In genomic region chr15:58528197-58528870, GRCh38 we compare ENCODE assay signal across 12 cellular contexts.
DNase-seq lines count a peak whose midpoint lies in the region; ATAC-seq and TF ChIP-seq lines count a peak whose summit lies in the region.
"Had no signal": no experiment of that assay in that cellular context is flagged by ENCODE, and none has a peak within 500 bp of the region (broad histone marks: within the 10 kb centered on the region; RNA-seq: fewer than 3 reads in every experiment).

No MANE protein-coding gene starts in this region.

- DNase-seq in activated effector memory CD4-positive, alpha-beta T cell treated with anti-CD3 and anti-CD28 coated beads, Interleukin-2, amount 50 U/mL, for 16 hours: peak; percentile 21
- no peak for DNase-seq in activated effector memory CD4-positive, alpha-beta T cell treated with Interleukin-2 at 50 U/mL for 16 hours
- DNase-seq in fibroblast of the aortic adventitia (ENCODE audit: low read depth): peak; percentile 87
- DNase-seq in lower lobe of right lung: no peak
- no peak for DNase-seq in activated naive CD4-positive, alpha-beta T cell treated with anti-CD3 and anti-CD28 coated beads, Interleukin-2, amount 50 U/mL, for 72 hours (ENCODE audit: low spot score in 2 of 2)
- DNase-seq in coronary artery (ENCODE audit: low spot score): no peak
- no peak for DNase-seq in ascending aorta (ENCODE audit: low spot score in 2 of 2)
- DNase-seq: activated T-cell treated with anti-CD3 and anti-CD28 coated beads, Interleukin-2, amount 50 U/mL, for 4 hours; cerebellar nuclear complex had no signal

- H3K4me1 ChIP-seq in lower lobe of right lung: peaks cover 32% of the 10 kb centered on the region
- H3K4me1 ChIP-seq in ascending aorta: peaks cover 9 to 42% of the 10 kb centered on the region in 2 donors

- ATAC-seq in lower lobe of right lung (peak; percentile 45 to 63), HG03457 (IDR thresholded peaks at IDR 0.05; ENCODE audit: unreplicated experiment) (no peak)
- ATAC-seq in activated naive CD4-positive, alpha-beta T cell treated with anti-CD3 and anti-CD28 coated beads, Interleukin-2, amount 50 U/mL, for 72 hours: no peak
- ATAC-seq: activated T-cell treated with anti-CD3 and anti-CD28 coated beads, Interleukin-2, amount 50 U/mL, for 4 hours; K562; Panc1 had no signal

- H3K9me3 Mint-ChIP-seq in activated naive CD4-positive, alpha-beta T cell treated with anti-CD3 and anti-CD28 coated beads, Interleukin-2, amount 50 U/mL, for 72 hours: no peaks in the 10 kb centered on the region
- H3K9me3 Mint-ChIP-seq: activated T-cell treated with anti-CD3 and anti-CD28 coated beads, Interleukin-2, amount 50 U/mL, for 4 hours had no signal

- H3K4me3 ChIP-seq in fibroblast of the aortic adventitia (ENCODE audit: low read depth, low read length): no peak overlapping the region
- no peak overlapping the region for H3K4me3 ChIP-seq in lower lobe of right lung
- H3K4me3 ChIP-seq in coronary artery: no peak overlapping the region
- no peak overlapping the region for H3K4me3 ChIP-seq in ascending aorta
- H3K4me3 ChIP-seq: K562 had no signal

- no peaks in the 10 kb centered on the region for H3K36me3 Mint-ChIP-seq in activated naive CD4-positive, alpha-beta T cell treated with anti-CD3 and anti-CD28 coated beads, Interleukin-2, amount 50 U/mL, for 72 hours

- TF ChIP-seq CTCF in fibroblast of the aortic adventitia (IDR thresholded peaks at IDR 0.05; ENCODE audit: insufficient read depth, low read length): no peak
- TF ChIP-seq CTCF in lower lobe of right lung (IDR thresholded peaks at IDR 0.05): no peak
- no peak for TF ChIP-seq CTCF in coronary artery (IDR thresholded peaks at IDR 0.05)
- no peak for TF ChIP-seq CTCF in ascending aorta (IDR thresholded peaks at IDR 0.05)

- no peaks in the 10 kb centered on the region for H3K9me3 ChIP-seq in lower lobe of right lung
- H3K9me3 ChIP-seq in ascending aorta: no peaks in the 10 kb centered on the region

- intact Hi-C loops in lower lobe of right lung (cut with DNase I) (no loop called here), ascending aorta (cut with DNase I) (no loop called here)

- H3K27me3 ChIP-seq in lower lobe of right lung (ENCODE audit: low read depth) (no peaks in the 10 kb centered on the region), ascending aorta (no peaks in the 10 kb centered on the region)

- H3K36me3 ChIP-seq in lower lobe of right lung (no peaks in the 10 kb centered on the region), ascending aorta (no peaks in the 10 kb centered on the region)

- H3K27ac ChIP-seq in lower lobe of right lung: peak overlapping the region; percentile 34
- H3K27ac ChIP-seq in coronary artery: no peak overlapping the region
- H3K27ac ChIP-seq in ascending aorta: peak overlapping the region in 1 of 2 donors; percentile 10

- peak overlapping the region in 1 of 2 donors; percentile 44 for H3K27ac Mint-ChIP-seq in activated naive CD4-positive, alpha-beta T cell treated with anti-CD3 and anti-CD28 coated beads, Interleukin-2, amount 50 U/mL, for 72 hours

Comparison
In these comparisons a context has a peak if more than half of its experiments do, and no peak if none do; other contexts are left out.
1. DNase-seq: peak in activated effector memory CD4-positive, alpha-beta T cell treated with anti-CD3 and anti-CD28 coated beads, Interleukin-2, amount 50 U/mL, for 16 hours (single experiment) and fibroblast of the aortic adventitia (single experiment); none in activated effector memory CD4-positive, alpha-beta T cell treated with Interleukin-2 at 50 U/mL for 16 hours (single experiment), lower lobe of right lung (single experiment), activated naive CD4-positive, alpha-beta T cell treated with anti-CD3 and anti-CD28 coated beads, Interleukin-2, amount 50 U/mL, for 72 hours (0 of 2), coronary artery (single experiment) and ascending aorta (0 of 2).
2. ATAC-seq: peak in lower lobe of right lung (2 of 2); none in activated naive CD4-positive, alpha-beta T cell treated with anti-CD3 and anti-CD28 coated beads, Interleukin-2, amount 50 U/mL, for 72 hours (0 of 2) and HG03457 (single experiment).